ENCODE assay signal across 8 cellular contexts in the genomic region with DNA sequence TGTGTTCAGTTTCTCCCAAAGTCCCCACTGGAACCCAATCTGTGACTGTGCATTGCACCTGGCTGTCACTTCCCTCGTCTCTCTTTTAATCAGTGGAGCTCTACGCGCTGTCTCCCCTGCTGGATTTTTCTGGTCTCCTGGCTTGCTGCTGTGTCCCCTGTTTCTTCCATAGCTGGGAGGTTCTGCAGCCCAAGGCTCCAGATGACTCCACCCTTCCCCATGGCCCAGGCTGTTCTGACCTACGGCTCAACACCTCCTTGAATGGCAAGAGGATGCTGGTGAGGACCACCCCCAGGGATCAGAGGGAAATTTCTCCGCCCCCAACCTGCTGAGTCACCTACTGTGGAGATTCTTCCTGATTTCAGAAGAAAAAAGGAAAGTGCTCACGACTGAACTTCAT.
"Had no signal": no experiment of that assay in that cellular context is flagged by ENCODE, and none has a peak within 500 bp of the region (broad histone marks: within the 10 kb centered on the region; RNA-seq: fewer than 3 reads in every experiment).

No MANE protein-coding gene starts in this region.

- H3K9ac ChIP-seq: GM23248 had no signal

- H3K4me1 ChIP-seq: HAP-1 had no signal

- H3K9me3 ChIP-seq: HAP-1 had no signal

- ATAC-seq: HCT116, K562 had no signal

- H3K27ac ChIP-seq: GM23248 had no signal

- DNase-seq: GM23248, GOT3, H7, HFFc6, IMR-90 had no signal

- H3K4me3 ChIP-seq: GM23248, HAP-1, K562 had no signal

- H3K36me3 ChIP-seq: HAP-1 had no signal

- H2AFZ ChIP-seq: GM23248 had no signal
